In genomic region chr18:50297621-50298442, GRCh38 we compare ENCODE assay signal across 8 cellular contexts. TPM values are rescaled to one million over a fixed set of nuclear protein-coding genes. Genes with fewer than 3 reads are reported as not detected.
DNase-seq lines count a peak whose midpoint lies in the region; ATAC-seq and TF ChIP-seq lines count a peak whose summit lies in the region.

No MANE protein-coding gene starts in this region.

- H3K4me3 ChIP-seq in breast epithelium (peak overlapping the region; percentile 23 to 70 (median 56)), epithelial cell of esophagus (ENCODE audit: low read length) (peak overlapping the region; percentile 47)

- POLR2A ChIA-PET in MCF 10A (lab: Yijun Ruan, JAX) = no interaction called here

- H3K27me3 ChIP-seq in breast epithelium = peaks cover 0 to 17% of the 10 kb centered on the region in 2 donors

- H3K36me3 Mint-ChIP-seq in MCF 10A (ENCODE audit: insufficient read depth, unreplicated experiment) = no peaks in the 10 kb centered on the region
- no peaks in the 10 kb centered on the region for H3K36me3 Mint-ChIP-seq in activated CD8-positive, alpha-beta memory T cell treated with anti-CD3 and anti-CD28 coated beads, Interleukin-2, amount 10 ng/mL, durations not matched to agents 7 days and 5 days
- no peaks in the 10 kb centered on the region for H3K36me3 Mint-ChIP-seq in mesothelial cell of epicardium

- no peaks in the 10 kb centered on the region for H3K4me1 Mint-ChIP-seq in MCF 10A (ENCODE audit: insufficient read depth, unreplicated experiment)
- peaks cover 15% of the 10 kb centered on the region for H3K4me1 Mint-ChIP-seq in activated CD8-positive, alpha-beta memory T cell treated with anti-CD3 and anti-CD28 coated beads, Interleukin-2, amount 10 ng/mL, durations not matched to agents 7 days and 5 days
- peaks cover 15% of the 10 kb centered on the region for H3K4me1 Mint-ChIP-seq in mesothelial cell of epicardium

- CTCF ChIA-PET in MCF 10A (lab: Yijun Ruan, JAX) = interaction anchor here (0.6 kb wide), 1 partner anchor 53 kb away, joined by 3 read pairs; no protein-coding TSS in a partner anchor
- CTCF ChIA-PET in activated CD8-positive, alpha-beta memory T cell treated with anti-CD3 and anti-CD28 coated beads, Interleukin-2, amount 10 ng/mL, durations not matched to agents 7 days and 5 days (lab: Charles Lee) = interaction anchor here (1.4 to 3.0 kb wide), 2 partner anchors 10 to 59 kb away, joined by 3 to 9 read pairs; no protein-coding TSS in a partner anchor

- H3K9me3 ChIP-seq in breast epithelium = no peaks in the 10 kb centered on the region

- no peak overlapping the region for H3K27ac ChIP-seq in breast epithelium

- H3K4me3 Mint-ChIP-seq in MCF 10A (ENCODE audit: unreplicated experiment) (no peak overlapping the region), mesothelial cell of epicardium (peak overlapping the region; percentile 70)
- H3K4me3 Mint-ChIP-seq in activated CD8-positive, alpha-beta memory T cell treated with anti-CD3 and anti-CD28 coated beads, Interleukin-2, amount 10 ng/mL, durations not matched to agents 7 days and 5 days = peak overlapping the region; percentile 63

- no peaks in the 10 kb centered on the region for H3K27me3 Mint-ChIP-seq in MCF 10A (ENCODE audit: insufficient read depth, unreplicated experiment)
- H3K27me3 Mint-ChIP-seq in activated CD8-positive, alpha-beta memory T cell treated with anti-CD3 and anti-CD28 coated beads, Interleukin-2, amount 10 ng/mL, durations not matched to agents 7 days and 5 days = peaks cover 41% of the 10 kb centered on the region
- peaks cover 2% of the 10 kb centered on the region for H3K27me3 Mint-ChIP-seq in mesothelial cell of epicardium (ENCODE audit: low read depth)

- peak; percentile 48 to 74 for DNase-seq in breast epithelium (ENCODE audit: low spot score in 2 of 2)
- DNase-seq in MCF 10A (ENCODE audit: unreplicated experiment) = no peak
- DNase-seq in NCI-H345 (lab: John Stamatoyannopoulos, UW) = peak; percentile 79
- peak; percentile 90 for DNase-seq in activated CD8-positive, alpha-beta memory T cell treated with anti-CD3 and anti-CD28 coated beads, Interleukin-2, amount 10 ng/mL, durations not matched to agents 7 days and 5 days
- DNase-seq in epithelial cell of esophagus (ENCODE audit: low read depth) = peak; percentile 65
- DNase-seq in mesothelial cell of epicardium (ENCODE audit: low spot score in 2 of 2, unreplicated experiment in 2 of 2) = no peak
- peak; percentile 56 for DNase-seq in stimulated activated CD8-positive, alpha-beta memory T cell treated with anti-CD3 and anti-CD28 coated beads, Interleukin-4, amount 100 ng/mL, for 24 hours (ENCODE audit: low read depth)

- H3K27ac Mint-ChIP-seq in MCF 10A (ENCODE audit: low read depth, unreplicated experiment) = no peak overlapping the region
- H3K27ac Mint-ChIP-seq in activated CD8-positive, alpha-beta memory T cell treated with anti-CD3 and anti-CD28 coated beads, Interleukin-2, amount 10 ng/mL, durations not matched to agents 7 days and 5 days = no peak overlapping the region
- H3K27ac Mint-ChIP-seq in mesothelial cell of epicardium = no peak overlapping the region

- H3K4me1 ChIP-seq in breast epithelium = no peaks in the 10 kb centered on the region

- no peak for TF ChIP-seq CTCF in breast epithelium (IDR thresholded peaks at IDR 0.05)
- TF ChIP-seq CTCF in MCF 10A (IDR thresholded peaks at IDR 0.05; ENCODE audit: unreplicated experiment) = no peak
- TF ChIP-seq CTCF in epithelial cell of esophagus (IDR thresholded peaks at IDR 0.05; ENCODE audit: insufficient read depth, low read depth, low read length, missing control alignments) = no peak
- TF ChIP-seq CTCF in mesothelial cell of epicardium (IDR thresholded peaks at IDR 0.05; ENCODE audit: unreplicated experiment) = no peak

- no peaks in the 10 kb centered on the region for H3K36me3 ChIP-seq in breast epithelium

- intact Hi-C loops in breast epithelium (cut with DNase I; ENCODE audit: low total_unique reads) = loop anchor here (5.0 kb wide), 1 partner anchor 1251 kb away; no protein-coding TSS in a partner anchor
- intact Hi-C loops in MCF 10A (cut with micrococcal nuclease) = no loop called here

- BruUV-seq in MCF 10A (replicated peaks; lab: Mats Ljungman, UMichigan) = no TSS peak

- H3K9me3 Mint-ChIP-seq in MCF 10A (ENCODE audit: unreplicated experiment) = no peaks in the 10 kb centered on the region
- H3K9me3 Mint-ChIP-seq in activated CD8-positive, alpha-beta memory T cell treated with anti-CD3 and anti-CD28 coated beads, Interleukin-2, amount 10 ng/mL, durations not matched to agents 7 days and 5 days (ENCODE audit: low read depth) = no peaks in the 10 kb centered on the region
- no peaks in the 10 kb centered on the region for H3K9me3 Mint-ChIP-seq in mesothelial cell of epicardium

- peak; percentile 100 for ATAC-seq in HG03039 (IDR thresholded peaks at IDR 0.05; ENCODE audit: unreplicated experiment)
- peak; percentile 99 for ATAC-seq in activated CD8-positive, alpha-beta memory T cell treated with anti-CD3 and anti-CD28 coated beads, Interleukin-2, amount 10 ng/mL, durations not matched to agents 7 days and 5 days

- TF ChIP-seq POLR2A in breast epithelium (IDR thresholded peaks at IDR 0.05) = no peak

RNA-seq across cellular contexts. Expression of gene CXXC1, which starts 10.3 kb away (rescaled TPM):
- total RNA-seq in breast epithelium (10 to 100 TPM; 50.6 to 64.2 (median 61.5) TPM), MCF 10A (2022) (65.1 and 85.4 TPM in 2 replicates), mesothelial cell of epicardium (77.3 to 81.3 TPM (median 80.2 TPM) in 3 replicates)
- 100 to 1,000 TPM; 128 to 150 TPM for total RNA-seq in activated CD8-positive, alpha-beta memory T cell treated with anti-CD3 and anti-CD28 coated beads, Interleukin-2, amount 10 ng/mL, durations not matched to agents 7 days and 5 days

RNA-seq across cellular contexts. Expression of gene MBD1, which starts 16.5 kb away (rescaled TPM):
- 10 to 100 TPM; 51.2 to 82.3 (median 71.1) TPM for total RNA-seq in breast epithelium
- 203 and 227 TPM in 2 replicates for total RNA-seq in MCF 10A (2022)
- total RNA-seq in activated CD8-positive, alpha-beta memory T cell treated with anti-CD3 and anti-CD28 coated beads, Interleukin-2, amount 10 ng/mL, durations not matched to agents 7 days and 5 days = 100 to 1,000 TPM in 1 of 2 experiments, 10 to 100 TPM in 1; 97.8 to 106 TPM
- total RNA-seq in mesothelial cell of epicardium = 87.2 to 93.0 TPM (median 88.2 TPM) in 3 replicates

RNA-seq across cellular contexts. Expression of gene CFAP53, which starts 31.5 kb away (rescaled TPM):
- total RNA-seq in breast epithelium (1 to 10 TPM in 2 of 3 donors, under 1 TPM in 1; 0.80 to 3.4 (median 1.6) TPM), MCF 10A (2022) (2.2 and 5.0 TPM in 2 replicates), mesothelial cell of epicardium (0.44 to 0.70 TPM (median 0.65 TPM) in 3 replicates)
- total RNA-seq in activated CD8-positive, alpha-beta memory T cell treated with anti-CD3 and anti-CD28 coated beads, Interleukin-2, amount 10 ng/mL, durations not matched to agents 7 days and 5 days = under 1 TPM; 0.16 to 0.50 TPM

Comparison
In these comparisons a context has a peak if more than half of its experiments do, and no peak if none do; other contexts are left out.
1. DNase-seq: peak in breast epithelium (2 of 2), NCI-H345 (single experiment), activated CD8-positive, alpha-beta memory T cell treated with anti-CD3 and anti-CD28 coated beads, Interleukin-2, amount 10 ng/mL, durations not matched to agents 7 days and 5 days (single experiment), epithelial cell of esophagus (single experiment) and stimulated activated CD8-positive, alpha-beta memory T cell treated with anti-CD3 and anti-CD28 coated beads, Interleukin-4, amount 100 ng/mL, for 24 hours (single experiment); none in MCF 10A (single experiment) and mesothelial cell of epicardium (0 of 2).